In the genomic region with DNA sequence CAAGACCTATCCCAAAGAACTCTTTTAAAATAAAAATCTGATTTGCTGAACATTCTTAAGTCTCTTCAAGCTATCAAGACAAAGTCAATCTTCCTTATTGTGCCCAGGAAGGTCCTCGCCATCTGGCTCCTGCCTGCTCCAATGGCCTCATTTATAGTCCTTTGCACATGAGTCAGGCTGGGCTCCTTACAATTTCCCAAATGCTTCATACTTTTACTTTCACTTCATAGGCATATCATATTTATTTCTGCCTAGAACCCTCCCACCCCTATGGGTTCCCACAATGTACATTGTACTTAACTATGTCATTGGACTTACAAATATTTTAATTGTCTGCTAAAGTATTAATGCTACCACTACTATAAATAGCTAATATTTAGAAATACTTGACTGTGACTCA, we compare ENCODE assay signal across 18 cellular contexts. TPM values are rescaled to one million over a fixed set of nuclear protein-coding genes. Genes with fewer than 3 reads are reported as not detected.
DNase-seq lines count a peak whose midpoint lies in the region; ATAC-seq and TF ChIP-seq lines count a peak whose summit lies in the region.
"Had no signal": no experiment of that assay in that cellular context is flagged by ENCODE, and none has a peak within 500 bp of the region (broad histone marks: within the 10 kb centered on the region; RNA-seq: fewer than 3 reads in every experiment).

No MANE protein-coding gene starts in this region.

- no peak for TF ChIP-seq EP300 in transverse colon (IDR thresholded peaks at IDR 0.05; ENCODE audit: low read depth)

- ATAC-seq in left colon (peak; percentile 96), HG02678 (IDR thresholded peaks at IDR 0.05; ENCODE audit: unreplicated experiment) (no peak)

- H3K4me1 ChIP-seq in ascending aorta, result peaks cover 3 to 43% of the 10 kb centered on the region in 2 donors
- H3K4me1 ChIP-seq in transverse colon, result peaks cover 6 to 41% (median 16%) of the 10 kb centered on the region in 4 donors

- H3K4me3 ChIP-seq in ascending aorta, result peak overlapping the region in 1 of 2 donors; percentile 15
- no peak overlapping the region for H3K4me3 ChIP-seq in transverse colon

- 52% methylated on average over 1 of the region's 1 CpG; no CpG with 5 or more reads in 1 of the 2 donors for WGBS in transverse colon (ENCODE audit: low coverage in 1 of 2), 2 donors

- intact Hi-C loops in ascending aorta (cut with DNase I) (no loop called here), left colon (cut with DNase I, micrococcal nuclease) (loop anchor here in 1 of 2 donors (10.0 kb wide), 1 partner anchor 221 kb away; no protein-coding TSS in a partner anchor), transverse colon (cut with DNase I; ENCODE audit: low total_unique reads) (no loop called here)

- DNase-seq in NCI-H82 (lab: John Stamatoyannopoulos, UW), result peak; percentile 4
- DNase-seq in NCI-H82 treated with DMSO at 0.1 percent for 48 hours (lab: John Stamatoyannopoulos, UW; ENCODE audit: unreplicated experiment), result no peak
- no peak for DNase-seq in ascending aorta (ENCODE audit: low spot score in 2 of 2)
- peak; percentile 37 to 60 for DNase-seq in left colon
- DNase-seq in transverse colon, result peak; percentile 41
- DNase-seq in activated CD4-positive, alpha-beta T cell treated with anti-CD3 and anti-CD28 coated beads for 4 hours, result no peak
- no peak for DNase-seq in T-helper 1 cell
- DNase-seq: AML-193; CD4-positive, alpha-beta T cell; DMS79 treated with DMSO at 0.1 percent for 48 hours; GDM1; KG1; NCI-H1092 treated with DMSO at 0.1 percent for 48 hours; NCI-H1694; NCI-H69; SHP77 treated with DMSO at 0.1 percent for 48 hours had no signal

- H3K9me3 ChIP-seq in ascending aorta (no peaks in the 10 kb centered on the region), transverse colon (no peaks in the 10 kb centered on the region)

- TF ChIP-seq POLR2A in transverse colon (IDR thresholded peaks at IDR 0.05), result no peak

- H3K36me3 ChIP-seq in ascending aorta (no peaks in the 10 kb centered on the region), transverse colon (no peaks in the 10 kb centered on the region)

- H3K27me3 ChIP-seq in ascending aorta (no peaks in the 10 kb centered on the region), transverse colon (no peaks in the 10 kb centered on the region)

- in situ Hi-C loops in transverse colon (cut with MboI; ENCODE audit: low pct_ligation_motif_present in 1 of 4, low pct_unique_long_range_greater_than_20kb in 1 of 4, low sequenced_read_pairs in 3 of 4), result loop anchor here in 1 of 4 donors (25.0 kb wide), 1 partner anchor 223 kb away; no protein-coding TSS in a partner anchor

- peak overlapping the region; percentile 13 to 41 for H3K27ac ChIP-seq in ascending aorta
- no peak overlapping the region for H3K27ac ChIP-seq in transverse colon
- H3K27ac ChIP-seq: 22Rv1 had no signal

- TF ChIP-seq CTCF in ascending aorta (IDR thresholded peaks at IDR 0.05) (no peak), transverse colon (IDR thresholded peaks at IDR 0.05) (no peak)

RNA-seq across cellular contexts. Expression of a gene that starts 9.1 kb away (rescaled TPM):
- 24.7 TPM for total RNA-seq in ascending aorta
- 10 to 100 TPM; 26.2 to 33.7 TPM for total RNA-seq in left colon
- 10 to 100 TPM in 3 of 4 donors, 1 to 10 TPM in 1; 9.8 to 52.4 (median 31.3) TPM for total RNA-seq in transverse colon
- total RNA-seq: CD4-positive, alpha-beta T cell had no signal

Comparison
In these comparisons a context has a peak if more than half of its experiments do, and no peak if none do; other contexts are left out.
1. DNase-seq: peak in NCI-H82 (single experiment), left colon (2 of 2) and transverse colon (single experiment); none in NCI-H82 treated with DMSO at 0.1 percent for 48 hours (single experiment), ascending aorta (0 of 2), activated CD4-positive, alpha-beta T cell treated with anti-CD3 and anti-CD28 coated beads for 4 hours (0 of 2) and T-helper 1 cell (0 of 5).
2. H3K27ac ChIP-seq: peak in ascending aorta (2 of 2); none in transverse colon (0 of 4).